In the genomic region with DNA sequence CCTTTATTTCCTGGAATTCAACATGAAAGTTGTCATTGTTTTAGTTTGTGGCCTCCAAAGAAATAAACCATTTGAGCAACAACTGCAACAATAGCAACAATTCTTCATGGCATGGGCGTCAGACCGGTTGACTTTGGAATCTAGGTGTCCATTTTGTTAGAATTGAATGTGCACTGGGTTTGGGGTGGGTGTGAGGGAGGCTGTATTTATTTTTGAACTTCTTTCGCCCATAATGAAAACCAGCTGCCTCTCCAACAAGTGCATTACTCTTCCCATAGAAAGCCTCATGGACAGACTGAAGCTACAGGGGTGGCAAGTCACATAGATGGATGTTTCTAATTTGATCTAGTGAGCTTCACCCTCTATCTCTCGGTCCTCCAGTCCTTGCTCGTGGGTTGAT, we compare ENCODE assay signal across 21 cellular contexts.
DNase-seq lines count a peak whose midpoint lies in the region; ATAC-seq and TF ChIP-seq lines count a peak whose summit lies in the region.
"Had no signal": no experiment of that assay in that cellular context is flagged by ENCODE, and none has a peak within 500 bp of the region (broad histone marks: within the 10 kb centered on the region; RNA-seq: fewer than 3 reads in every experiment).

No MANE protein-coding gene starts in this region.

- H3K36me3 Mint-ChIP-seq in nephron (ENCODE audit: low read depth) = no peaks in the 10 kb centered on the region
- H3K36me3 Mint-ChIP-seq in CD8-positive, alpha-beta T cell = no peaks in the 10 kb centered on the region
- H3K36me3 Mint-ChIP-seq: CD14-positive monocyte; CD4-positive, alpha-beta memory T cell; IgD-negative memory B cell had no signal

- H3K4me1 ChIP-seq in Panc1 (ENCODE audit: control insufficient read depth, insufficient read depth, low read length) = no peaks in the 10 kb centered on the region; the same call in 1 of the 2 replicates
- H3K4me1 ChIP-seq in CD8-positive, alpha-beta T cell (ENCODE audit: insufficient read depth, low read length) = no peaks in the 10 kb centered on the region

- no TSS peak for BruUV-seq in Panc1 (replicated peaks; lab: Mats Ljungman, UMichigan)

- intact Hi-C loops in Panc1 (cut with micrococcal nuclease; ENCODE audit: unreplicated experiment) = no loop called here
- intact Hi-C loops in CD8-positive, alpha-beta T cell (cut with DNase I, micrococcal nuclease) = no loop called here

- in situ Hi-C loops in Panc1 (cut with HindIII; ENCODE audit: low pct_unique_long_range_greater_than_20kb, low sequenced_read_pairs) = no loop called here

- H3K27ac ChIP-seq in Panc1 (ENCODE audit: low read length) (peak overlapping the region; percentile 19; the same call in 1 of the 2 replicates), VCaP (peak overlapping the region; percentile 69; the same call in 1 of the 2 replicates)
- no peak overlapping the region for H3K27ac ChIP-seq in CD8-positive, alpha-beta T cell (ENCODE audit: low read depth, low read length)

- H3K27me3 Mint-ChIP-seq in nephron (ENCODE audit: low read depth) = peaks cover 6% of the 10 kb centered on the region
- peaks cover 3% of the 10 kb centered on the region for H3K27me3 Mint-ChIP-seq in CD8-positive, alpha-beta T cell (ENCODE audit: low read depth)

- H3K4me3 ChIP-seq in Panc1 (ENCODE audit: low read depth in 2 of 2, low read length in 2 of 2) = no peak overlapping the region
- no peak overlapping the region for H3K4me3 ChIP-seq in CD8-positive, alpha-beta T cell (ENCODE audit: low read depth, low read length)
- H3K4me3 ChIP-seq: GM12878 had no signal

- CTCF ChIA-PET in Panc1 (lab: Charles Lee) = no interaction called here
- CTCF ChIA-PET in CD8-positive, alpha-beta T cell (lab: Charles Lee) = no interaction called here

- TF ChIP-seq CTCF in Panc1 (IDR thresholded peaks at IDR 0.05) (no peak), VCaP (conservative IDR thresholded peaks at IDR 0.05) (no peak), nephron (IDR thresholded peaks at IDR 0.05; ENCODE audit: unreplicated experiment in 3 of 3) (no peak)
- no peak for TF ChIP-seq CTCF in CD8-positive, alpha-beta T cell (IDR thresholded peaks at IDR 0.05)

- no peaks in the 10 kb centered on the region for H3K36me3 ChIP-seq in Panc1 (ENCODE audit: control insufficient read depth, insufficient read depth, low read length)
- H3K36me3 ChIP-seq in CD8-positive, alpha-beta T cell (ENCODE audit: insufficient read depth, low read length) = no peaks in the 10 kb centered on the region

- peaks cover 44% of the 10 kb centered on the region for H3K4me1 Mint-ChIP-seq in nephron
- no peaks in the 10 kb centered on the region for H3K4me1 Mint-ChIP-seq in CD8-positive, alpha-beta T cell (ENCODE audit: low read depth)
- H3K4me1 Mint-ChIP-seq: CD14-positive monocyte; CD4-positive, alpha-beta memory T cell; IgD-negative memory B cell had no signal

- DNase-seq in Panc1 (ENCODE audit: low read depth, low spot score) (no peak), NCI-H510A treated with DMSO at 0.1 percent for 48 hours (lab: John Stamatoyannopoulos, UW) (no peak)
- DNase-seq in CD8-positive, alpha-beta T cell = no peak
- DNase-seq: AML-193; Calu3; CD4-positive, alpha-beta memory T cell; DMS 273 treated with DMSO at 0.1 percent for 48 hours; DMS53; DND-41; EL; GOT3; H7; HFFc6 had no signal

- H3K9me3 Mint-ChIP-seq in nephron = no peaks in the 10 kb centered on the region
- no peaks in the 10 kb centered on the region for H3K9me3 Mint-ChIP-seq in CD8-positive, alpha-beta T cell
- H3K9me3 Mint-ChIP-seq: HFFc6, IgD-negative memory B cell had no signal

- H3K4me3 Mint-ChIP-seq in nephron = no peak overlapping the region
- H3K4me3 Mint-ChIP-seq in CD8-positive, alpha-beta T cell = no peak overlapping the region
- H3K4me3 Mint-ChIP-seq: CD14-positive monocyte; CD4-positive, alpha-beta memory T cell; HFFc6; IgD-negative memory B cell had no signal

- POLR2A ChIA-PET in Panc1 (lab: Charles Lee) = no interaction called here
- POLR2A ChIA-PET in CD8-positive, alpha-beta T cell (lab: Charles Lee) = no interaction called here

- H3K9me3 ChIP-seq in Panc1 (ENCODE audit: control insufficient read depth, insufficient read depth, low read depth, low read length) = no peaks in the 10 kb centered on the region
- no peaks in the 10 kb centered on the region for H3K9me3 ChIP-seq in CD8-positive, alpha-beta T cell (ENCODE audit: low read length)

- H3K27ac Mint-ChIP-seq in nephron = peak overlapping the region; percentile 60 to 74 (median 73)
- no peak overlapping the region for H3K27ac Mint-ChIP-seq in CD8-positive, alpha-beta T cell
- H3K27ac Mint-ChIP-seq: CD14-positive monocyte; CD4-positive, alpha-beta memory T cell; HFFc6; IgD-negative memory B cell had no signal

- H3K27me3 ChIP-seq in Panc1 (ENCODE audit: control insufficient read depth, insufficient read depth, low read length) = no peaks in the 10 kb centered on the region
- H3K27me3 ChIP-seq in CD8-positive, alpha-beta T cell (ENCODE audit: insufficient read depth, low read length) = no peaks in the 10 kb centered on the region

- ATAC-seq in Panc1 = no peak
- no peak for ATAC-seq in CD8-positive, alpha-beta T cell
- no peak for ATAC-seq in HG03108 (IDR thresholded peaks at IDR 0.05; ENCODE audit: unreplicated experiment)
- ATAC-seq: GM12878, HCT116, HepG2 had no signal
